In the genomic region with DNA sequence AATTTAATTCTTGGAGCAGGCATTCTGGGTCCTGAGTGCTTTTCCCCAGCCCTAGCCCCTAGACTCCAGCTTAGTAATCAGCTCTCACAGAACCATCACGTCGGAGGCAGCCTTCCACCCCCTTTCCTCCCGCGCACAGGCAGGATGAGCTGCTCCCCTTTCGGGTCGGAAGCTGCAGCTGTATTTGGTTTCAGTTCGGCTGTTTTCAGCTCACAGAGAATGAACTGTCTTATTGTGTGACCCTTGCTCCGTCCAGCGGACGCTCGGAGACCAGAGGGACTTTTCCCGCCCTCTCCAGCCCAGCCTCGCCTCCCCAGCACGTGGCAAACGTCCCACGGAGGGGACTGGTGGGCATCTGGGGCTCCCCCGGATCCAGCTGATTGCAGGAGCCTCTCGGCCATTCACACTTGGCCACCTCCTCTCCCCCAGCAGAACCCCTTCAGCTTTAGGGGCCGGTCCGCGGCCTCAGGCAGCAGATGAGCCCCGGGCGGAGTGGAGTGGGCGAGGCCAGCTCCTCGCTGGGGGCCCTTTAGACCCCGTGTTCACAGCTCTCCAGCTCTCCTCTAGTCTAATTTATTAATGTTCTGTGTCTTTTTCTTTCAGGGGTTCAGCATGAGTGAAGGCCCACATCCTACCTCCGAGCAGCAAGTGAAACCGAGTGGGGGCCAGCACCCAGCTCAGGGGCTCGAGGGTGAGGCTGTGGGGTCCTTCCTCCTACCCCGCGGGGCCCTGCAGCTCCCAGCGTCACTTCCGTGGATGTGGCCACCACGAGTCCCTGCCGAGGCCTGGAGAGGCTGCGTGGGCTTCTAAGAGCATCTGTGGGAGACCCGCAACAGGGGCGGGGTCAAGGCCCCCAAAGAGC, we compare ENCODE assay signal across 1 cellular context.
TF ChIP-seq lines count a peak whose summit lies in the region.

No MANE protein-coding gene starts in this region.

TF ChIP-seq in GM23338, 12 proteins besides CTCF, POLR2A, EP300 and RAD21 (continued from another document):
- TF ChIP-seq, protein P1, sequence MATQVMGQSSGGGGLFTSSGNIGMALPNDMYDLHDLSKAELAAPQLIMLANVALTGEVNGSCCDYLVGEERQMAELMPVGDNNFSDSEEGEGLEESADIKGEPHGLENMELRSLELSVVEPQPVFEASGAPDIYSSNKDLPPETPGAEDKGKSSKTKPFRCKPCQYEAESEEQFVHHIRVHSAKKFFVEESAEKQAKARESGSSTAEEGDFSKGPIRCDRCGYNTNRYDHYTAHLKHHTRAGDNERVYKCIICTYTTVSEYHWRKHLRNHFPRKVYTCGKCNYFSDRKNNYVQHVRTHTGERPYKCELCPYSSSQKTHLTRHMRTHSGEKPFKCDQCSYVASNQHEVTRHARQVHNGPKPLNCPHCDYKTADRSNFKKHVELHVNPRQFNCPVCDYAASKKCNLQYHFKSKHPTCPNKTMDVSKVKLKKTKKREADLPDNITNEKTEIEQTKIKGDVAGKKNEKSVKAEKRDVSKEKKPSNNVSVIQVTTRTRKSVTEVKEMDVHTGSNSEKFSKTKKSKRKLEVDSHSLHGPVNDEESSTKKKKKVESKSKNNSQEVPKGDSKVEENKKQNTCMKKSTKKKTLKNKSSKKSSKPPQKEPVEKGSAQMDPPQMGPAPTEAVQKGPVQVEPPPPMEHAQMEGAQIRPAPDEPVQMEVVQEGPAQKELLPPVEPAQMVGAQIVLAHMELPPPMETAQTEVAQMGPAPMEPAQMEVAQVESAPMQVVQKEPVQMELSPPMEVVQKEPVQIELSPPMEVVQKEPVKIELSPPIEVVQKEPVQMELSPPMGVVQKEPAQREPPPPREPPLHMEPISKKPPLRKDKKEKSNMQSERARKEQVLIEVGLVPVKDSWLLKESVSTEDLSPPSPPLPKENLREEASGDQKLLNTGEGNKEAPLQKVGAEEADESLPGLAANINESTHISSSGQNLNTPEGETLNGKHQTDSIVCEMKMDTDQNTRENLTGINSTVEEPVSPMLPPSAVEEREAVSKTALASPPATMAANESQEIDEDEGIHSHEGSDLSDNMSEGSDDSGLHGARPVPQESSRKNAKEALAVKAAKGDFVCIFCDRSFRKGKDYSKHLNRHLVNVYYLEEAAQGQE (IDR thresholded peaks at IDR 0.05; ENCODE audit: unreplicated experiment) = no peak
- TF ChIP-seq NANOG (IDR thresholded peaks at IDR 0.05; ENCODE audit: borderline replicate concordance) (no peak), JUNB (IDR thresholded peaks at IDR 0.05; ENCODE audit: unreplicated experiment) (no peak), STAT1 (IDR thresholded peaks at IDR 0.05; ENCODE audit: unreplicated experiment) (no peak), CREB1 (CRISPR knock-in tag; IDR thresholded peaks at IDR 0.05; ENCODE audit: low read depth) (no peak), ZNF114 (CRISPR knock-in tag; IDR thresholded peaks at IDR 0.05) (no peak), ZNF331 (CRISPR knock-in tag; IDR thresholded peaks at IDR 0.05; ENCODE audit: low read depth) (no peak)
- TF ChIP-seq, protein P2, sequence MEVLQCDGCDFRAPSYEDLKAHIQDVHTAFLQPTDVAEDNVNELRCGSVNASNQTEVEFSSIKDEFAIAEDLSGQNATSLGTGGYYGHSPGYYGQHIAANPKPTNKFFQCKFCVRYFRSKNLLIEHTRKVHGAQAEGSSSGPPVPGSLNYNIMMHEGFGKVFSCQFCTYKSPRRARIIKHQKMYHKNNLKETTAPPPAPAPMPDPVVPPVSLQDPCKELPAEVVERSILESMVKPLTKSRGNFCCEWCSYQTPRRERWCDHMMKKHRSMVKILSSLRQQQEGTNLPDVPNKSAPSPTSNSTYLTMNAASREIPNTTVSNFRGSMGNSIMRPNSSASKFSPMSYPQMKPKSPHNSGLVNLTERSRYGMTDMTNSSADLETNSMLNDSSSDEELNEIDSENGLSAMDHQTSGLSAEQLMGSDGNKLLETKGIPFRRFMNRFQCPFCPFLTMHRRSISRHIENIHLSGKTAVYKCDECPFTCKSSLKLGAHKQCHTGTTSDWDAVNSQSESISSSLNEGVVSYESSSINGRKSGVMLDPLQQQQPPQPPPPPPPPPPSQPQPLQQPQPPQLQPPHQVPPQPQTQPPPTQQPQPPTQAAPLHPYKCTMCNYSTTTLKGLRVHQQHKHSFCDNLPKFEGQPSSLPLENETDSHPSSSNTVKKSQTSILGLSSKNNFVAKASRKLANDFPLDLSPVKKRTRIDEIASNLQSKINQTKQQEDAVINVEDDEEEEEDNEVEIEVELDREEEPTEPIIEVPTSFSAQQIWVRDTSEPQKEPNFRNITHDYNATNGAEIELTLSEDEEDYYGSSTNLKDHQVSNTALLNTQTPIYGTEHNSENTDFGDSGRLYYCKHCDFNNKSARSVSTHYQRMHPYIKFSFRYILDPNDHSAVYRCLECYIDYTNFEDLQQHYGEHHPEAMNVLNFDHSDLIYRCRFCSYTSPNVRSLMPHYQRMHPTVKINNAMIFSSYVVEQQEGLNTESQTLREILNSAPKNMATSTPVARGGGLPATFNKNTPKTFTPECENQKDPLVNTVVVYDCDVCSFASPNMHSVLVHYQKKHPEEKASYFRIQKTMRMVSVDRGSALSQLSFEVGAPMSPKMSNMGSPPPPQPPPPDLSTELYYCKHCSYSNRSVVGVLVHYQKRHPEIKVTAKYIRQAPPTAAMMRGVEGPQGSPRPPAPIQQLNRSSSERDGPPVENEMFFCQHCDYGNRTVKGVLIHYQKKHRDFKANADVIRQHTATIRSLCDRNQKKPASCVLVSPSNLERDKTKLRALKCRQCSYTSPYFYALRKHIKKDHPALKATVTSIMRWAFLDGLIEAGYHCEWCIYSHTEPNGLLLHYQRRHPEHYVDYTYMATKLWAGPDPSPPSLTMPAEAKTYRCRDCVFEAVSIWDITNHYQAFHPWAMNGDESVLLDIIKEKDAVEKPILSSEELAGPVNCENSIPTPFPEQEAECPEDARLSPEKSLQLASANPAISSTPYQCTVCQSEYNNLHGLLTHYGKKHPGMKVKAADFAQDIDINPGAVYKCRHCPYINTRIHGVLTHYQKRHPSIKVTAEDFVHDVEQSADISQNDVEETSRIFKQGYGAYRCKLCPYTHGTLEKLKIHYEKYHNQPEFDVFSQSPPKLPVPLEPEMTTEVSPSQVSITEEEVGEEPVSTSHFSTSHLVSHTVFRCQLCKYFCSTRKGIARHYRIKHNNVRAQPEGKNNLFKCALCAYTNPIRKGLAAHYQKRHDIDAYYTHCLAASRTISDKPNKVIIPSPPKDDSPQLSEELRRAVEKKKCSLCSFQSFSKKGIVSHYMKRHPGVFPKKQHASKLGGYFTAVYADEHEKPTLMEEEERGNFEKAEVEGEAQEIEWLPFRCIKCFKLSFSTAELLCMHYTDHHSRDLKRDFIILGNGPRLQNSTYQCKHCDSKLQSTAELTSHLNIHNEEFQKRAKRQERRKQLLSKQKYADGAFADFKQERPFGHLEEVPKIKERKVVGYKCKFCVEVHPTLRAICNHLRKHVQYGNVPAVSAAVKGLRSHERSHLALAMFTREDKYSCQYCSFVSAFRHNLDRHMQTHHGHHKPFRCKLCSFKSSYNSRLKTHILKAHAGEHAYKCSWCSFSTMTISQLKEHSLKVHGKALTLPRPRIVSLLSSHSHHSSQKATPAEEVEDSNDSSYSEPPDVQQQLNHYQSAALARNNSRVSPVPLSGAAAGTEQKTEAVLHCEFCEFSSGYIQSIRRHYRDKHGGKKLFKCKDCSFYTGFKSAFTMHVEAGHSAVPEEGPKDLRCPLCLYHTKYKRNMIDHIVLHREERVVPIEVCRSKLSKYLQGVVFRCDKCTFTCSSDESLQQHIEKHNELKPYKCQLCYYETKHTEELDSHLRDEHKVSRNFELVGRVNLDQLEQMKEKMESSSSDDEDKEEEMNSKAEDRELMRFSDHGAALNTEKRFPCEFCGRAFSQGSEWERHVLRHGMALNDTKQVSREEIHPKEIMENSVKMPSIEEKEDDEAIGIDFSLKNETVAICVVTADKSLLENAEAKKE (CRISPR knock-in tag; IDR thresholded peaks at IDR 0.05) = no peak
- TF ChIP-seq, protein P3, sequence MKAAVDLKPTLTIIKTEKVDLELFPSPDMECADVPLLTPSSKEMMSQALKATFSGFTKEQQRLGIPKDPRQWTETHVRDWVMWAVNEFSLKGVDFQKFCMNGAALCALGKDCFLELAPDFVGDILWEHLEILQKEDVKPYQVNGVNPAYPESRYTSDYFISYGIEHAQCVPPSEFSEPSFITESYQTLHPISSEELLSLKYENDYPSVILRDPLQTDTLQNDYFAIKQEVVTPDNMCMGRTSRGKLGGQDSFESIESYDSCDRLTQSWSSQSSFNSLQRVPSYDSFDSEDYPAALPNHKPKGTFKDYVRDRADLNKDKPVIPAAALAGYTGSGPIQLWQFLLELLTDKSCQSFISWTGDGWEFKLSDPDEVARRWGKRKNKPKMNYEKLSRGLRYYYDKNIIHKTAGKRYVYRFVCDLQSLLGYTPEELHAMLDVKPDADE (IDR thresholded peaks at IDR 0.05) = no peak
TF ChIP-seq in GM23338: peak in this region for 0.
